ENCODE assay signal across 8 cellular contexts in genomic region chrX:130268500-130269170, GRCh38. TPM values are rescaled to one million over a fixed set of nuclear protein-coding genes. Genes with fewer than 3 reads are reported as not detected.
DNase-seq lines count a peak whose midpoint lies in the region; ATAC-seq and TF ChIP-seq lines count a peak whose summit lies in the region.

Gene ZNF280C (minus strand): TSS chrX:130268899. CDS start chrX:130260449, 8,450 bp downstream.

- no peaks in the 10 kb centered on the region for H3K36me3 ChIP-seq in ES-I3 (ENCODE audit: insufficient read depth, low read length)

- H3K4me3 ChIP-seq in fibroblast of the aortic adventitia (ENCODE audit: low read depth, low read length), result peak within 1 kb of the TSS; percentile 76

- peak within 1 kb of the TSS; percentile 91 for H3K9ac ChIP-seq in ES-I3 (ENCODE audit: low read depth, low read length)

- peak within 1 kb of the TSS; percentile 88 for H3K4me3 Mint-ChIP-seq in activated T-helper 2 cell treated with anti-CD3 and anti-CD28 coated beads, Interferon-gamma antibody, Interleukin-2, Interleukin-4, amounts not matched to agents 10 μg/mL and 5 μg/mL and 100 μg/mL, durations not matched to agents 14 hours and 24 hours and 36 hours (ENCODE audit: low read depth)
- peak within 1 kb of the TSS; percentile 97 to 99 (median 97) for H3K4me3 Mint-ChIP-seq in nephron

- peaks cover 6% of the 10 kb centered on the region; the same call in 1 of the 2 replicates for H3K9me3 ChIP-seq in ES-I3 (ENCODE audit: control insufficient read depth, insufficient read depth, low read length)

- peaks cover 16% of the 10 kb centered on the region for H3K4me1 Mint-ChIP-seq in activated T-helper 2 cell treated with anti-CD3 and anti-CD28 coated beads, Interferon-gamma antibody, Interleukin-2, Interleukin-4, amounts not matched to agents 10 μg/mL and 5 μg/mL and 100 μg/mL, durations not matched to agents 14 hours and 24 hours and 36 hours (ENCODE audit: low read depth)
- peaks cover 11% of the 10 kb centered on the region for H3K4me1 Mint-ChIP-seq in nephron

- DNase-seq in H4 (ENCODE audit: low spot score) (peak; percentile 91), RPMI7951 (ENCODE audit: low read depth) (peak; percentile 89), fibroblast of the aortic adventitia (ENCODE audit: low read depth) (peak; percentile 89)
- peak; percentile 88 for DNase-seq in activated T-helper 2 cell treated with anti-CD3 and anti-CD28 coated beads, Interferon-gamma antibody, Interleukin-2, Interleukin-4, amounts not matched to agents 10 μg/mL and 5 μg/mL and 100 μg/mL, durations not matched to agents 14 hours and 24 hours and 36 hours (ENCODE audit: low spot score)
- peak; percentile 88 for DNase-seq in stimulated activated naive CD8-positive, alpha-beta T cell treated with anti-CD3 and anti-CD28 coated beads, Interleukin-15, Interleukin-2, amounts not matched to agents 100 U/mL and 50 U/mL, for 24 hours

- no peaks in the 10 kb centered on the region for H3K4me1 ChIP-seq in ES-I3 (ENCODE audit: insufficient read depth, low read length)

- TF ChIP-seq CTCF in LNCAP (IDR thresholded peaks at IDR 0.05), result peak; percentile 26; the same call in 1 of the 2 replicates
- peak; percentile 37 for TF ChIP-seq CTCF in fibroblast of the aortic adventitia (IDR thresholded peaks at IDR 0.05; ENCODE audit: insufficient read depth, low read length)
- peak in 2 of 3 experiments; percentile 21 for TF ChIP-seq CTCF in nephron (IDR thresholded peaks at IDR 0.05; ENCODE audit: unreplicated experiment in 3 of 3)

- peaks cover 7% of the 10 kb centered on the region for H3K27me3 Mint-ChIP-seq in activated T-helper 2 cell treated with anti-CD3 and anti-CD28 coated beads, Interferon-gamma antibody, Interleukin-2, Interleukin-4, amounts not matched to agents 10 μg/mL and 5 μg/mL and 100 μg/mL, durations not matched to agents 14 hours and 24 hours and 36 hours (ENCODE audit: low read depth)
- H3K27me3 Mint-ChIP-seq in nephron (ENCODE audit: low read depth), result peaks cover 5% of the 10 kb centered on the region

- peaks cover 3% of the 10 kb centered on the region for H3K36me3 Mint-ChIP-seq in activated T-helper 2 cell treated with anti-CD3 and anti-CD28 coated beads, Interferon-gamma antibody, Interleukin-2, Interleukin-4, amounts not matched to agents 10 μg/mL and 5 μg/mL and 100 μg/mL, durations not matched to agents 14 hours and 24 hours and 36 hours (ENCODE audit: low read depth)
- peaks cover 7% of the 10 kb centered on the region for H3K36me3 Mint-ChIP-seq in nephron (ENCODE audit: low read depth)

- peak within 1 kb of the TSS; percentile 84 for H3K27ac Mint-ChIP-seq in activated T-helper 2 cell treated with anti-CD3 and anti-CD28 coated beads, Interferon-gamma antibody, Interleukin-2, Interleukin-4, amounts not matched to agents 10 μg/mL and 5 μg/mL and 100 μg/mL, durations not matched to agents 14 hours and 24 hours and 36 hours
- H3K27ac Mint-ChIP-seq in nephron, result peak within 1 kb of the TSS; percentile 91 to 99 (median 99)

- intact Hi-C loops in activated T-helper 2 cell treated with anti-CD3 and anti-CD28 coated beads, Interferon-gamma antibody, Interleukin-2, Interleukin-4, amounts not matched to agents 10 μg/mL and 5 μg/mL and 100 μg/mL, durations not matched to agents 14 hours and 24 hours and 36 hours (cut with micrococcal nuclease), result loop anchor here (1.0 to 5.0 kb wide), 5 partner anchors 56 to 634 kb away; partner anchors contain the start of genes ENOX2 and SLC25A14

- ATAC-seq in stimulated activated naive CD8-positive, alpha-beta T cell treated with anti-CD3 and anti-CD28 coated beads, Interleukin-15, Interleukin-2, amounts not matched to agents 100 U/mL and 50 U/mL, for 24 hours, result peak; percentile 97

- peaks cover 4% of the 10 kb centered on the region for H3K9me3 Mint-ChIP-seq in activated T-helper 2 cell treated with anti-CD3 and anti-CD28 coated beads, Interferon-gamma antibody, Interleukin-2, Interleukin-4, amounts not matched to agents 10 μg/mL and 5 μg/mL and 100 μg/mL, durations not matched to agents 14 hours and 24 hours and 36 hours
- peaks cover 7% of the 10 kb centered on the region for H3K9me3 Mint-ChIP-seq in nephron

RNA-seq across cellular contexts. Expression of gene ZNF280C, which starts in this region (rescaled TPM):
- 5.8 and 8.1 TPM in 2 replicates for total RNA-seq in H4 (2014; rRNA removed; shearing (Covaris generic))
- 2.8 and 4.1 TPM in 2 replicates for total RNA-seq in RPMI7951 (2014; rRNA removed; shearing (Covaris generic))
- total RNA-seq in activated T-helper 2 cell treated with anti-CD3 and anti-CD28 coated beads, Interferon-gamma antibody, Interleukin-2, Interleukin-4, amounts not matched to agents 10 μg/mL and 5 μg/mL and 100 μg/mL, durations not matched to agents 14 hours and 24 hours and 36 hours, result 8.9 and 9.2 TPM in 2 replicates
- total RNA-seq in fibroblast of the aortic adventitia (ENCODE audit: low replicate concordance), result 3.9 and 8.6 TPM in 2 replicates

Comparison
In these comparisons a context has a peak if more than half of its experiments do, and no peak if none do; other contexts are left out.
1. Peak in every context shown above with its lines: DNase-seq, ATAC-seq and H3K4me3 ChIP-seq.